Comparison of ENCODE assay signal across 8 cellular contexts in genomic region chr12:47222960-47223847, GRCh38.
DNase-seq lines count a peak whose midpoint lies in the region; ATAC-seq lines count a peak whose summit lies in the region.

No MANE protein-coding gene starts in this region.

- H3K4me3 Mint-ChIP-seq in activated T-helper 2 cell treated with anti-CD3 and anti-CD28 coated beads, Interferon-gamma antibody, Interleukin-2, Interleukin-4, amounts not matched to agents 10 μg/mL and 5 μg/mL and 100 μg/mL, durations not matched to agents 14 hours and 24 hours and 36 hours (ENCODE audit: low read depth): peak overlapping the region; percentile 71
- peak overlapping the region; percentile 71 to 92 for H3K4me3 Mint-ChIP-seq in stimulated activated naive CD8-positive, alpha-beta T cell treated with anti-CD3 and anti-CD28 coated beads, Interleukin-15, amount 100 ng/mL, for 72 hours

- H3K4me1 Mint-ChIP-seq in activated T-helper 2 cell treated with anti-CD3 and anti-CD28 coated beads, Interferon-gamma antibody, Interleukin-2, Interleukin-4, amounts not matched to agents 10 μg/mL and 5 μg/mL and 100 μg/mL, durations not matched to agents 14 hours and 24 hours and 36 hours (ENCODE audit: low read depth): peaks cover 59% of the 10 kb centered on the region
- H3K4me1 Mint-ChIP-seq in stimulated activated naive CD8-positive, alpha-beta T cell treated with anti-CD3 and anti-CD28 coated beads, Interleukin-15, amount 100 ng/mL, for 72 hours: peaks cover 65% of the 10 kb centered on the region

- H3K27me3 Mint-ChIP-seq in activated T-helper 2 cell treated with anti-CD3 and anti-CD28 coated beads, Interferon-gamma antibody, Interleukin-2, Interleukin-4, amounts not matched to agents 10 μg/mL and 5 μg/mL and 100 μg/mL, durations not matched to agents 14 hours and 24 hours and 36 hours (ENCODE audit: low read depth): no peaks in the 10 kb centered on the region
- no peaks in the 10 kb centered on the region for H3K27me3 Mint-ChIP-seq in stimulated activated naive CD8-positive, alpha-beta T cell treated with anti-CD3 and anti-CD28 coated beads, Interleukin-15, amount 100 ng/mL, for 72 hours

- H3K9me3 ChIP-seq in iPS-18c (ENCODE audit: control insufficient read depth, insufficient read depth, low read length): no peaks in the 10 kb centered on the region

- H3K4me3 ChIP-seq in iPS-18c (ENCODE audit: insufficient read depth, low read depth, low read length): peak overlapping the region; percentile 9; the same call in 1 of the 2 replicates

- DNase-seq in NCI-H82 (lab: John Stamatoyannopoulos, UW): peak; percentile 26
- DNase-seq in NCI-H82 treated with DMSO at 0.1 percent for 48 hours (lab: John Stamatoyannopoulos, UW; ENCODE audit: unreplicated experiment): no peak
- no peak for DNase-seq in activated T-helper 2 cell treated with anti-CD3 and anti-CD28 coated beads, Interferon-gamma antibody, Interleukin-2, Interleukin-4, amounts not matched to agents 10 μg/mL and 5 μg/mL and 100 μg/mL, durations not matched to agents 14 hours and 24 hours and 36 hours (ENCODE audit: low spot score)
- no peak for DNase-seq in stimulated activated naive CD8-positive, alpha-beta T cell treated with anti-CD3 and anti-CD28 coated beads, Interleukin-15, amount 100 ng/mL, for 72 hours
- no peak for DNase-seq in activated gamma-delta T cell (lab: John Stamatoyannopoulos, UW)
- no peak for DNase-seq in SKM-1 treated with dmso at 0.1 percent for 144 hours (lab: John Stamatoyannopoulos, UW; ENCODE audit: unreplicated experiment)

- ATAC-seq in stimulated activated naive CD8-positive, alpha-beta T cell treated with anti-CD3 and anti-CD28 coated beads, Interleukin-15, amount 100 ng/mL, for 72 hours: peak; percentile 31
- no peak for ATAC-seq in HG03175 (IDR thresholded peaks at IDR 0.05; ENCODE audit: unreplicated experiment)

- peak overlapping the region; percentile 92 for H3K27ac Mint-ChIP-seq in activated T-helper 2 cell treated with anti-CD3 and anti-CD28 coated beads, Interferon-gamma antibody, Interleukin-2, Interleukin-4, amounts not matched to agents 10 μg/mL and 5 μg/mL and 100 μg/mL, durations not matched to agents 14 hours and 24 hours and 36 hours
- H3K27ac Mint-ChIP-seq in stimulated activated naive CD8-positive, alpha-beta T cell treated with anti-CD3 and anti-CD28 coated beads, Interleukin-15, amount 100 ng/mL, for 72 hours: peak overlapping the region; percentile 27 to 95

- intact Hi-C loops in activated T-helper 2 cell treated with anti-CD3 and anti-CD28 coated beads, Interferon-gamma antibody, Interleukin-2, Interleukin-4, amounts not matched to agents 10 μg/mL and 5 μg/mL and 100 μg/mL, durations not matched to agents 14 hours and 24 hours and 36 hours (cut with micrococcal nuclease): no loop called here

- H3K9me3 Mint-ChIP-seq in activated T-helper 2 cell treated with anti-CD3 and anti-CD28 coated beads, Interferon-gamma antibody, Interleukin-2, Interleukin-4, amounts not matched to agents 10 μg/mL and 5 μg/mL and 100 μg/mL, durations not matched to agents 14 hours and 24 hours and 36 hours: no peaks in the 10 kb centered on the region
- no peaks in the 10 kb centered on the region for H3K9me3 Mint-ChIP-seq in stimulated activated naive CD8-positive, alpha-beta T cell treated with anti-CD3 and anti-CD28 coated beads, Interleukin-15, amount 100 ng/mL, for 72 hours

- H3K36me3 Mint-ChIP-seq in activated T-helper 2 cell treated with anti-CD3 and anti-CD28 coated beads, Interferon-gamma antibody, Interleukin-2, Interleukin-4, amounts not matched to agents 10 μg/mL and 5 μg/mL and 100 μg/mL, durations not matched to agents 14 hours and 24 hours and 36 hours (ENCODE audit: low read depth): peaks cover 73% of the 10 kb centered on the region
